Comparison of ENCODE assay signal across 12 cellular contexts in the genomic region with DNA sequence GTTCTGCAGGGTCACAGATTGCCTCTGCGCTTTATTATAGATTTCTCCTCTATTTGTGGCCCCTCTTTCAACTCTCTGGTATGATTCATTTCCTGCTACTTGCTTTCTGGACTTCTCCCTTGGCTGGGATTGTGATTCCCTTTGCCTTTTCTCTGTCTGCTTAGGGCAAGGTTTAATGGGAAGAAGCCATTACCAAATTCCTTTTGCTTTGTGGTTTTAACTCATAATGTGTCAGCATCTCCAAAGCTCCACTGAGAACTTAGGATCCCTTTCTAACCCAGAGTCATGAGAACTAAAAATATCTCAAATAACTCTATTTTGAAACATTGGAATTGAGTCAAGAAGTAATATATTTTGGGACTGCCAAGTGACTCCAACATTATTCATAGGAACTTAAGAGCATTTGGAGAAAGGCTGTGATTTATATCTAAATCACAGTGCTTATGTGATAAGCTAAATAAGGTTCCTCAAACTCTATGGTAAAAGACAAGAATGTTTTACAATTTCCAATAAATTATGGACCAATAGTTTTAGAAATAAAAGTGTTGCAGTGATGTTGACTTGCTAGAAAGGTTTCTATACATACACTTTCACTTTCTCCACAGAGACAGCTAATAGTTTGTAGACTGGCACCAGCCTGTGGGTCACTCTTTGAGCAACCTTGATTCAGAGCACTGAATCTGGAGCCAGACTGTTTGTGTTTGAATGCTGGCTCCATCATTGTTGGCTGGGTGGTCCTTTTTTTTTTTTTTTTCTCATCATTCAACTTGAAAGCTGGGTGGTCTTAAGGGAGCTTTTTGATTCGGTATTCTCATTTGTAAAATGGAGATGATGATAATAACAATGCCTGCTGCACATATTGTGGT.
A peak's percentile ranks its signal among the peaks of the same experiment; 100 is the strongest.
DNase-seq lines count a peak whose midpoint lies in the region; ATAC-seq, FAIRE-seq and TF ChIP-seq lines count a peak whose summit lies in the region.
"Had no signal": no experiment of that assay in that cellular context is flagged by ENCODE, and none has a peak within 500 bp of the region (broad histone marks: within the 10 kb centered on the region; RNA-seq: fewer than 3 reads in every experiment).

No MANE protein-coding gene starts in this region.

- H3K9ac ChIP-seq in endothelial cell of umbilical vein (replicated peaks; ENCODE audit: extremely low read depth, insufficient read depth, low read length): no peak overlapping the region

- no peaks in the 10 kb centered on the region for H4K20me1 ChIP-seq in endothelial cell of umbilical vein (replicated peaks; ENCODE audit: control insufficient read depth, extremely low read depth, insufficient read depth, low read length)

- intact Hi-C loops in endothelial cell of umbilical vein (cut with micrococcal nuclease): loop anchor here (1.0 kb wide), 1 partner anchor 18 kb away; no protein-coding TSS in a partner anchor
- intact Hi-C loops in activated CD4-positive, alpha-beta T cell treated with anti-CD3 and anti-CD28 coated beads for 36 hours (cut with DNase I, micrococcal nuclease): no loop called here
- intact Hi-C loops in vagina (cut with DNase I): no loop called here

- H3K27ac Mint-ChIP-seq in activated CD4-positive, alpha-beta T cell treated with anti-CD3 and anti-CD28 coated beads for 36 hours: no peak overlapping the region
- H3K27ac Mint-ChIP-seq: CD8-positive, alpha-beta memory T cell; natural killer cell had no signal

- no peaks in the 10 kb centered on the region for H3K27me3 ChIP-seq in MG63
- peaks cover 0 to 1% of the 10 kb centered on the region in 2 experiments for H3K27me3 ChIP-seq in endothelial cell of umbilical vein (ENCODE audit: control insufficient read depth in 2 of 2, insufficient read depth in 2 of 2, low read length in 2 of 2)
- no peaks in the 10 kb centered on the region for H3K27me3 ChIP-seq in vagina

- no peaks in the 10 kb centered on the region for H3K36me3 Mint-ChIP-seq in activated CD4-positive, alpha-beta T cell treated with anti-CD3 and anti-CD28 coated beads for 36 hours (ENCODE audit: low read depth)
- H3K36me3 Mint-ChIP-seq: CD8-positive, alpha-beta memory T cell; natural killer cell had no signal

- TF ChIP-seq POLR2A in endothelial cell of umbilical vein (IDR thresholded peaks at IDR 0.05; ENCODE audit: low read depth, low read length) (no peak), vagina (IDR thresholded peaks at IDR 0.05) (no peak)

- no peaks in the 10 kb centered on the region for H3K36me3 ChIP-seq in MG63
- no peaks in the 10 kb centered on the region for H3K36me3 ChIP-seq in endothelial cell of umbilical vein (ENCODE audit: control insufficient read depth in 2 of 2, extremely low read depth in 1 of 2, insufficient read depth in 2 of 2, low read length in 2 of 2)
- H3K36me3 ChIP-seq in mesodermal cell (ENCODE audit: control insufficient read depth, insufficient read depth, low read length): no peaks in the 10 kb centered on the region
- H3K36me3 ChIP-seq in vagina: no peaks in the 10 kb centered on the region
- H3K36me3 ChIP-seq: HAP-1 had no signal

- H3K79me2 ChIP-seq in endothelial cell of umbilical vein (ENCODE audit: control insufficient read depth, insufficient read depth, low read length): no peaks in the 10 kb centered on the region

- peaks cover 13% of the 10 kb centered on the region for H3K27me3 Mint-ChIP-seq in activated CD4-positive, alpha-beta T cell treated with anti-CD3 and anti-CD28 coated beads for 36 hours

- no peak overlapping the region for H2AFZ ChIP-seq in endothelial cell of umbilical vein (ENCODE audit: low read depth, low read length)

- H3K4me3 Mint-ChIP-seq in activated CD4-positive, alpha-beta T cell treated with anti-CD3 and anti-CD28 coated beads for 36 hours: no peak overlapping the region
- H3K4me3 Mint-ChIP-seq: CD8-positive, alpha-beta memory T cell; natural killer cell had no signal

- no peak overlapping the region for H3K4me3 ChIP-seq in AG09309 (ENCODE audit: control insufficient read depth, low read depth, low read length)
- no peak overlapping the region for H3K4me3 ChIP-seq in MG63
- H3K4me3 ChIP-seq in endothelial cell of umbilical vein (replicated peaks in 1 of 3; ENCODE audit: insufficient read depth in 1 of 3, low read depth in 1 of 3, low read length in 3 of 3): no peak overlapping the region
- H3K4me3 ChIP-seq in mesodermal cell (ENCODE audit: extremely low read depth, insufficient read depth, low read length, poor library complexity, severe bottlenecking): no peak overlapping the region
- no peak overlapping the region for H3K4me3 ChIP-seq in vagina
- H3K4me3 ChIP-seq: HAP-1 had no signal

- POLR2A ChIA-PET in endothelial cell of umbilical vein (lab: Charles Lee): no interaction called here
- POLR2A ChIA-PET in activated CD4-positive, alpha-beta T cell treated with anti-CD3 and anti-CD28 coated beads for 36 hours (lab: Charles Lee): interaction anchor here (1.4 kb wide), 1 partner anchor 14 kb away, joined by 5 read pairs; no protein-coding TSS in a partner anchor

- no peak for ATAC-seq in activated CD4-positive, alpha-beta T cell treated with anti-CD3 and anti-CD28 coated beads for 36 hours
- no peak for ATAC-seq in GM18867 (IDR thresholded peaks at IDR 0.05; ENCODE audit: unreplicated experiment)
- no peak for ATAC-seq in stimulated activated naive CD8-positive, alpha-beta T cell treated with anti-CD3 and anti-CD28 coated beads, Interleukin-15, Interleukin-2, amounts not matched to agents 100 U/mL and 50 U/mL, for 24 hours
- ATAC-seq: natural killer cell had no signal

- CTCF ChIA-PET in endothelial cell of umbilical vein (lab: Charles Lee): interaction anchor here (0.7 to 1.0 kb wide), 3 partner anchors 14 to 230 kb away, joined by 3 to 7 read pairs (median 3); no protein-coding TSS in a partner anchor
- CTCF ChIA-PET in activated CD4-positive, alpha-beta T cell treated with anti-CD3 and anti-CD28 coated beads for 36 hours (lab: Charles Lee): interaction anchor here (0.6 to 1.1 kb wide), 3 partner anchors 37 to 155 kb away, joined by 3 read pairs; no protein-coding TSS in a partner anchor

- H3K4me1 Mint-ChIP-seq in activated CD4-positive, alpha-beta T cell treated with anti-CD3 and anti-CD28 coated beads for 36 hours: peaks cover 38% of the 10 kb centered on the region
- H3K4me1 Mint-ChIP-seq: CD8-positive, alpha-beta memory T cell; natural killer cell had no signal

- H3K9me3 ChIP-seq in MG63 (no peaks in the 10 kb centered on the region), endothelial cell of umbilical vein (replicated peaks; ENCODE audit: control insufficient read depth, insufficient read depth, low read length) (no peaks in the 10 kb centered on the region), mesodermal cell (ENCODE audit: control insufficient read depth, low read length) (no peaks in the 10 kb centered on the region), vagina (no peaks in the 10 kb centered on the region)
- H3K9me3 ChIP-seq: HAP-1 had no signal

- DNase-seq in AG09309 (ENCODE audit: low read depth) (peak; percentile 99), MG63 (peak; percentile 63), endothelial cell of umbilical vein (ENCODE audit: low read depth, low spot score) (peak; percentile 76), vagina (ENCODE audit: extremely low spot score in 2 of 2) (no peak)
- DNase-seq in activated CD4-positive, alpha-beta T cell treated with anti-CD3 and anti-CD28 coated beads for 36 hours: no peak
- DNase-seq in stimulated activated naive CD8-positive, alpha-beta T cell treated with anti-CD3 and anti-CD28 coated beads, Interleukin-15, Interleukin-2, amounts not matched to agents 100 U/mL and 50 U/mL, for 24 hours: no peak
- DNase-seq: CD8-positive, alpha-beta memory T cell; natural killer cell; NCI-H526 treated with DMSO at 0.1 percent for 48 hours had no signal

- WGBS in mesodermal cell (ENCODE audit: insufficient coverage in 2 of 2), 2 experiments: 88 to 91% methylated on average over 1 to 2 of the region's 2 CpGs

- dilution Hi-C loops in endothelial cell of umbilical vein (cut with MboI; ENCODE audit: extremely low pct_ligation_motif_present, low sequenced_read_pairs): no loop called here

- no peaks in the 10 kb centered on the region for H3K9me3 Mint-ChIP-seq in activated CD4-positive, alpha-beta T cell treated with anti-CD3 and anti-CD28 coated beads for 36 hours (ENCODE audit: low read depth)

- H3K9me1 ChIP-seq in endothelial cell of umbilical vein (replicated peaks; ENCODE audit: control insufficient read depth, extremely low read depth, insufficient read depth, low read length): no peaks in the 10 kb centered on the region

- FAIRE-seq in endothelial cell of umbilical vein (lab: Jason Lieb, UNC): peak; percentile 93

- BruUV-seq in endothelial cell of umbilical vein (replicated peaks; lab: Mats Ljungman, UMichigan): no TSS peak

- TF ChIP-seq CTCF in AG09309 (IDR thresholded peaks at IDR 0.05; ENCODE audit: control insufficient read depth, insufficient read depth, low read depth, low read length, missing control alignments) (no peak), endothelial cell of umbilical vein (IDR thresholded peaks at IDR 0.05; ENCODE audit: extremely low read depth in 1 of 2, insufficient read depth in 1 of 2, low read depth in 1 of 2, low read length in 2 of 2) (no peak), vagina (IDR thresholded peaks at IDR 0.05) (no peak)

- H3K4me1 ChIP-seq in endothelial cell of umbilical vein (ENCODE audit: control insufficient read depth, extremely low read depth, insufficient read depth, low read length) (peaks cover 21% of the 10 kb centered on the region), mesodermal cell (ENCODE audit: control insufficient read depth, insufficient read depth, low read length, poor library complexity, severe bottlenecking) (peaks cover 11% of the 10 kb centered on the region), vagina (no peaks in the 10 kb centered on the region)
- H3K4me1 ChIP-seq: HAP-1 had no signal

- H3K27ac ChIP-seq in endothelial cell of umbilical vein (ENCODE audit: insufficient read depth, low read depth, low read length) (peak overlapping the region; percentile 50), mesodermal cell (ENCODE audit: low read depth, low read length, severe bottlenecking) (peak overlapping the region; percentile 73), vagina (no peak overlapping the region)

- peak overlapping the region; percentile 38 for H3K4me2 ChIP-seq in endothelial cell of umbilical vein (ENCODE audit: insufficient read depth, low read length)

TF ChIP-seq in endothelial cell of umbilical vein, 7 proteins besides CTCF, POLR2A, EP300 and RAD21:
- TF ChIP-seq GATA2 (IDR thresholded peaks at IDR 0.05; ENCODE audit: insufficient read depth, insufficient read length, low read depth, low read length): peak; percentile 41
- peak; percentile 51 for TF ChIP-seq POLR2AphosphoS5 (IDR thresholded peaks at IDR 0.05; ENCODE audit: insufficient read depth, low read depth, low read length)
- TF ChIP-seq FOS (IDR thresholded peaks at IDR 0.05; ENCODE audit: borderline replicate concordance, insufficient read depth, low read length): peak; percentile 68
- no peak for TF ChIP-seq EZH2 (IDR thresholded peaks at IDR 0.05; ENCODE audit: borderline replicate concordance, low read depth, low read length, severe bottlenecking)
- peak; percentile 41 for TF ChIP-seq JUN (IDR thresholded peaks at IDR 0.05; ENCODE audit: borderline replicate concordance, insufficient read depth, insufficient read length, low read depth)
- no peak for TF ChIP-seq MYC (IDR thresholded peaks at IDR 0.05; ENCODE audit: low read depth, low read length)

Comparison
In these comparisons a context has a peak if more than half of its experiments do, and no peak if none do; other contexts are left out.
1. DNase-seq: peak in AG09309 (single experiment), MG63 (single experiment) and endothelial cell of umbilical vein (single experiment); none in activated CD4-positive, alpha-beta T cell treated with anti-CD3 and anti-CD28 coated beads for 36 hours (single experiment), stimulated activated naive CD8-positive, alpha-beta T cell treated with anti-CD3 and anti-CD28 coated beads, Interleukin-15, Interleukin-2, amounts not matched to agents 100 U/mL and 50 U/mL, for 24 hours (single experiment) and vagina (0 of 2).